Comparison of ENCODE assay signal across 8 cellular contexts in genomic region chr5:122774861-122775712, GRCh38. TPM values are rescaled to one million over a fixed set of nuclear protein-coding genes. Genes with fewer than 3 reads are reported as not detected.
A peak's percentile ranks its signal among the peaks of the same experiment; 100 is the strongest.
DNase-seq lines count a peak whose midpoint lies in the region; ATAC-seq, FAIRE-seq and TF ChIP-seq lines count a peak whose summit lies in the region.

SNX2 (plus strand) TSS chr5:122775080; CDS start chr5:122775104, 24 bp downstream.

- peaks cover 31% of the 10 kb centered on the region for H4K20me1 ChIP-seq in astrocyte (ENCODE audit: insufficient read depth, low read length)

- peaks cover 51% of the 10 kb centered on the region for H3K79me2 ChIP-seq in astrocyte (ENCODE audit: insufficient read depth, low read length)

- H3K36me3 ChIP-seq in astrocyte (ENCODE audit: insufficient read depth, low read length) (no peaks in the 10 kb centered on the region), aorta (ENCODE audit: control insufficient read depth in 1 of 2, insufficient read depth in 2 of 2, low read length in 1 of 2) (no peaks in the 10 kb centered on the region)

- H3K9me3 ChIP-seq in astrocyte (ENCODE audit: insufficient read depth, low read depth, low read length) (no peaks in the 10 kb centered on the region), aorta (ENCODE audit: control insufficient read depth, low read length) (no peaks in the 10 kb centered on the region)

- H3K27me3 ChIP-seq in astrocyte (ENCODE audit: insufficient read depth, low read length): no peaks in the 10 kb centered on the region
- no peaks in the 10 kb centered on the region for H3K27me3 ChIP-seq in aorta (ENCODE audit: control insufficient read depth in 1 of 2, insufficient read depth in 2 of 2, low read length in 1 of 2)

- no peaks in the 10 kb centered on the region for H3K36me3 Mint-ChIP-seq in astrocyte (ENCODE audit: low read depth, unreplicated experiment)

- peak within 1 kb of the TSS; percentile 96 for H3K4me3 ChIP-seq in astrocyte (ENCODE audit: insufficient read depth, low read depth, low read length)
- H3K4me3 ChIP-seq in aorta (ENCODE audit: low read length in 2 of 2): peak within 1 kb of the TSS; percentile 79 to 82

- peak within 1 kb of the TSS; percentile 98 for H3K9ac ChIP-seq in astrocyte (ENCODE audit: low read length)

- FAIRE-seq in astrocyte (lab: Jason Lieb, UNC): no peak

- intact Hi-C loops in aorta (cut with DNase I): loop anchor here in 1 of 2 donors (2.0 kb wide), 2 partner anchors 24 to 70 kb away; partner anchors contain the start of gene SNX24

- TF ChIP-seq CTCF in astrocyte (IDR thresholded peaks at IDR 0.05; ENCODE audit: insufficient read depth, low read depth, low read length): no peak

- H3K4me1 Mint-ChIP-seq in astrocyte (ENCODE audit: low read depth, unreplicated experiment): peaks cover 24% of the 10 kb centered on the region

- H3K4me2 ChIP-seq in astrocyte (ENCODE audit: low read length): peak within 1 kb of the TSS; percentile 93

- H3K4me1 ChIP-seq in astrocyte (ENCODE audit: insufficient read depth, low read length) (peaks cover 11% of the 10 kb centered on the region), aorta (ENCODE audit: control insufficient read depth in 1 of 2, insufficient read depth in 2 of 2, low read length in 2 of 2) (peaks cover 3 to 6% of the 10 kb centered on the region in 2 donors)

- peak; percentile 82 for TF ChIP-seq POLR2A in GM15510 (IDR thresholded peaks at IDR 0.05; ENCODE audit: borderline replicate concordance, extremely low read depth, insufficient read length)

- H3K27ac ChIP-seq in astrocyte (ENCODE audit: low read depth, low read length) (peak within 1 kb of the TSS; percentile 87), aorta (ENCODE audit: low read depth in 1 of 2, low read length in 2 of 2) (peak within 1 kb of the TSS; percentile 15 to 73)

- H3K4me3 Mint-ChIP-seq in astrocyte (ENCODE audit: unreplicated experiment): peak within 1 kb of the TSS; percentile 99

- no peaks in the 10 kb centered on the region for H3K27me3 Mint-ChIP-seq in astrocyte (ENCODE audit: low read depth, unreplicated experiment)

- DNase-seq in NCI-H1694 (lab: John Stamatoyannopoulos, UW): peak; percentile 28
- DNase-seq in T-helper 22 cell (ENCODE audit: low read depth): peak; percentile 78
- peak; percentile 60 for DNase-seq in astrocyte (ENCODE audit: low read depth)
- DNase-seq in hepatic stellate cell (ENCODE audit: low spot score): peak; percentile 73
- peak; percentile 67 for DNase-seq in renal cortical epithelial cell (ENCODE audit: low read depth)
- DNase-seq in aorta: peak; percentile 97 to 99

- H2AFZ ChIP-seq in astrocyte (ENCODE audit: low read depth, low read length): peak within 1 kb of the TSS; percentile 98

- H3K27ac Mint-ChIP-seq in astrocyte (ENCODE audit: unreplicated experiment): peak within 1 kb of the TSS; percentile 91

- 0 to 1% methylated on average over 53 to 75 of the region's 75 CpGs for WGBS in aorta, 2 donors

- ATAC-seq in HG02798 (IDR thresholded peaks at IDR 0.05; ENCODE audit: poor library complexity, unreplicated experiment) (peak; percentile 93), aorta (ENCODE audit: low FRiP score) (peak; percentile 99)

- H3K9me3 Mint-ChIP-seq in astrocyte (ENCODE audit: unreplicated experiment): no peaks in the 10 kb centered on the region

RNA-seq across cellular contexts. Expression of gene SNX2, which starts in this region (rescaled TPM):
- total RNA-seq in astrocyte (82.8 and 87.2 TPM in 2 replicates), renal cortical epithelial cell (84.2 and 101 TPM in 2 replicates), aorta (10 to 100 TPM; 86.8 to 93.8 TPM)
- 10 to 100 TPM; 43.3 to 49.0 TPM for polyA plus RNA-seq in aorta

Comparison
In these comparisons a context has a peak if more than half of its experiments do, and no peak if none do; other contexts are left out.
1. Peak in every context shown above with its lines: DNase-seq, ATAC-seq, H3K4me3 ChIP-seq and H3K27ac ChIP-seq.
2. DNase-seq: peak in every context shown above with its lines; median percentile 98 in aorta; 78 in T-helper 22 cell; 73 in hepatic stellate cell; 67 in renal cortical epithelial cell; 60 in astrocyte; 28 in NCI-H1694.